Comparison of ENCODE assay signal across 2 cellular contexts in the genomic region with DNA sequence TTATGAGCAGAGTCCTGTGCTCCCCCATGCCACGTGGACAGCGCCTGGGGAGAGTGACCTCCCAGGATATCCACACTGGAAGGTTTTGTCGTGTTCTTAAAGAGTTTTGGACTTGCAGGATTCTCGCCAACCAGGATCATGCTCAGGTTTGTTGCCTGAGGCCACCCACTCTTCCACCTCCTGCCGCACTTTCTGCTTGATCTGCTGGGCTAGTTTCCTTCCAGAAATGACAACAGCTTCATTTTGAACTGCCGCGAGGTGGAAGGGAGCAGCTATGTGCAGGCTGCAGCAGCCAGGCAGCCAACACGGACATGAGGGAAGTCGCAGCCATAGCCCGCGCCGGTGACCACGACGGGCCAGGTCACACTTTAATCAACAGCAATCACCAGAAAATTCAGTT.
TF ChIP-seq lines count a peak whose summit lies in the region.

No MANE protein-coding gene starts in this region.

TF ChIP-seq in K562, 482 proteins besides CTCF, POLR2A, EP300 and RAD21 (continues in another document):
- TF ChIP-seq, protein P1, sequence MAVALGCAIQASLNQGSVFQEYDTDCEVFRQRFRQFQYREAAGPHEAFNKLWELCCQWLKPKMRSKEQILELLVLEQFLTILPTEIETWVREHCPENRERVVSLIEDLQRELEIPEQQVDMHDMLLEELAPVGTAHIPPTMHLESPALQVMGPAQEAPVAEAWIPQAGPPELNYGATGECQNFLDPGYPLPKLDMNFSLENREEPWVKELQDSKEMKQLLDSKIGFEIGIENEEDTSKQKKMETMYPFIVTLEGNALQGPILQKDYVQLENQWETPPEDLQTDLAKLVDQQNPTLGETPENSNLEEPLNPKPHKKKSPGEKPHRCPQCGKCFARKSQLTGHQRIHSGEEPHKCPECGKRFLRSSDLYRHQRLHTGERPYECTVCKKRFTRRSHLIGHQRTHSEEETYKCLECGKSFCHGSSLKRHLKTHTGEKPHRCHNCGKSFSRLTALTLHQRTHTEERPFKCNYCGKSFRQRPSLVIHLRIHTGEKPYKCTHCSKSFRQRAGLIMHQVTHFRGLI (CRISPR knock-in tag; IDR thresholded peaks at IDR 0.05) = no peak
- TF ChIP-seq CLOCK (CRISPR knock-in tag; IDR thresholded peaks at IDR 0.05; ENCODE audit: borderline replicate concordance) (no peak), ESRRA (IDR thresholded peaks at IDR 0.05; ENCODE audit: borderline replicate concordance, low read depth) (no peak), FOS (IDR thresholded peaks at IDR 0.05; ENCODE audit: extremely low read depth, insufficient read length) (no peak), ZBED1 (IDR thresholded peaks at IDR 0.05) (no peak), TBP (optimal IDR thresholded peaks at IDR 0.05; ENCODE audit: low read depth, low read length) (no peak), MAFK (IDR thresholded peaks at IDR 0.05; ENCODE audit: low read length) (no peak), ZNF79 (CRISPR knock-in tag; IDR thresholded peaks at IDR 0.05; ENCODE audit: low read depth) (no peak), GTF2E2 (tag; IDR thresholded peaks at IDR 0.05) (no peak), RBM22 (IDR thresholded peaks at IDR 0.05; ENCODE audit: low read depth, low read length, poor library complexity, severe bottlenecking) (no peak), DIDO1 (tag; IDR thresholded peaks at IDR 0.05; ENCODE audit: low read depth) (no peak), GATAD2A (IDR thresholded peaks at IDR 0.05) (no peak), ZFP1 (CRISPR knock-in tag; IDR thresholded peaks at IDR 0.05) (no peak)

TF ChIP-seq in H1, 55 proteins besides CTCF, POLR2A, EP300 and RAD21:
- no peak for TF ChIP-seq CREB1 (IDR thresholded peaks at IDR 0.05)
- no peak for TF ChIP-seq MAX (IDR thresholded peaks at IDR 0.05)
- TF ChIP-seq RXRA (IDR thresholded peaks at IDR 0.05; ENCODE audit: insufficient read depth, low read depth, low read length) = no peak
- TF ChIP-seq HDAC2 (IDR thresholded peaks at IDR 0.05; ENCODE audit: borderline replicate concordance in 1 of 2, low read depth in 2 of 2, low read length in 2 of 2) = no peak
- TF ChIP-seq KDM1A (IDR thresholded peaks at IDR 0.05; ENCODE audit: borderline replicate concordance, low read length) = no peak
- no peak for TF ChIP-seq TAF7 (optimal IDR thresholded peaks at IDR 0.05; ENCODE audit: borderline replicate concordance, low read depth, low read length)
- TF ChIP-seq CHD2 (IDR thresholded peaks at IDR 0.05; ENCODE audit: low read length) = no peak
- no peak for TF ChIP-seq CHD7 (IDR thresholded peaks at IDR 0.05; ENCODE audit: insufficient replicate concordance, low read length)
- TF ChIP-seq SIX5 (IDR thresholded peaks at IDR 0.05; ENCODE audit: low read depth, low read length) = no peak
- TF ChIP-seq MAFK (IDR thresholded peaks at IDR 0.05; ENCODE audit: low read depth, low read length) = no peak
- TF ChIP-seq SRF (IDR thresholded peaks at IDR 0.05; ENCODE audit: low read depth, low read length) = no peak
- TF ChIP-seq TEAD4 (IDR thresholded peaks at IDR 0.05; ENCODE audit: low read depth, low read length) = no peak
- no peak for TF ChIP-seq HDAC6 (IDR thresholded peaks at IDR 0.05; ENCODE audit: low read depth, low read length)
- no peak for TF ChIP-seq POLR2AphosphoS5 (IDR thresholded peaks at IDR 0.05; ENCODE audit: low read depth, low read length)
